ENCODE assay signal across 18 cellular contexts in genomic region chrX:45799576-45799975, GRCh38.
DNase-seq lines count a peak whose midpoint lies in the region; ATAC-seq, FAIRE-seq and TF ChIP-seq lines count a peak whose summit lies in the region.
"Had no signal": no experiment of that assay in that cellular context is flagged by ENCODE, and none has a peak within 500 bp of the region (broad histone marks: within the 10 kb centered on the region; RNA-seq: fewer than 3 reads in every experiment).

No MANE protein-coding gene starts in this region.

- DNase-seq in activated T-cell treated with anti-CD3 and anti-CD28 coated beads, Interleukin-2, amount 50 U/mL, for 4 hours, result no peak
- no peak for DNase-seq in activated T-cell treated with anti-CD3 and anti-CD28 coated beads, Interleukin-2, amount 50 U/mL, for 1 hour
- DNase-seq in IMR-90, result no peak
- no peak for DNase-seq in central memory CD8-positive, alpha-beta T cell (ENCODE audit: low spot score in 2 of 2)
- DNase-seq in small intestine, result peak; percentile 22
- DNase-seq in heart right ventricle, result no peak
- no peak for DNase-seq in cerebellum (ENCODE audit: low spot score)
- DNase-seq: activated naive CD4-positive, alpha-beta T cell; DMS53; effector memory CD4-positive, alpha-beta T cell; KG1; NCI-H1105; NCI-H2171 treated with DMSO at 0.1 percent for 48 hours; NK-92 treated with Interleukin-12 subunit alpha and Interleukin-12 subunit beta, amount 100 ng/mL, for 24 hours; posterior cingulate gyrus; Right ventricle myocardium superior; T1000 had no signal

- no peak for TF ChIP-seq CTCF in IMR-90 (conservative IDR thresholded peaks at IDR 0.05; ENCODE audit: low read depth, low read length)
- TF ChIP-seq CTCF in heart right ventricle (IDR thresholded peaks at IDR 0.05), result no peak

- H4K5ac ChIP-seq in IMR-90 (ENCODE audit: low read depth, low read length), result no peak overlapping the region

- no peaks in the 10 kb centered on the region for H3K27me3 Mint-ChIP-seq in activated T-cell treated with anti-CD3 and anti-CD28 coated beads, Interleukin-2, amount 50 U/mL, for 4 hours (ENCODE audit: low read depth)
- H3K27me3 Mint-ChIP-seq in central memory CD8-positive, alpha-beta T cell, result no peaks in the 10 kb centered on the region

- H3K23ac ChIP-seq in IMR-90 (ENCODE audit: low read depth, low read length), result no peak overlapping the region

- no peak overlapping the region for H3K56ac ChIP-seq in IMR-90 (ENCODE audit: extremely low read depth, insufficient read depth, low read length)

- H4K20me1 ChIP-seq in IMR-90 (ENCODE audit: insufficient read depth, low read length), result no peaks in the 10 kb centered on the region

- H3K27me3 ChIP-seq in IMR-90 (ENCODE audit: control insufficient read depth, insufficient read depth, low read length), result no peaks in the 10 kb centered on the region
- no peaks in the 10 kb centered on the region for H3K27me3 ChIP-seq in small intestine (ENCODE audit: control insufficient read depth in 2 of 2, insufficient read depth in 2 of 2, low read length in 2 of 2)
- H3K27me3 ChIP-seq in heart right ventricle, result peaks cover 0 to 85% (median 0%) of the 10 kb centered on the region in 7 donors

- TF ChIP-seq POLR2A in IMR-90 (IDR thresholded peaks at IDR 0.05; ENCODE audit: low read depth, low read length), result no peak

- no peaks in the 10 kb centered on the region; the same call in 1 of the 2 replicates for H3K36me3 ChIP-seq in IMR-90 (ENCODE audit: control insufficient read depth, insufficient read depth, low read length)
- no peaks in the 10 kb centered on the region for H3K36me3 ChIP-seq in small intestine (ENCODE audit: control insufficient read depth in 2 of 2, insufficient read depth in 2 of 2, low read length in 2 of 2)
- no peaks in the 10 kb centered on the region for H3K36me3 ChIP-seq in heart right ventricle

- intact Hi-C loops in IMR-90 (cut with micrococcal nuclease), result no loop called here
- intact Hi-C loops in heart right ventricle (cut with DNase I), result no loop called here

- no peak overlapping the region for H3K4me2 ChIP-seq in IMR-90 (ENCODE audit: low read depth, low read length)

- H2BK5ac ChIP-seq in IMR-90 (ENCODE audit: low read depth, low read length, poor library complexity, severe bottlenecking), result no peak overlapping the region

- H2AK5ac ChIP-seq in IMR-90 (ENCODE audit: low read depth, low read length), result peak overlapping the region; percentile 25; the same call in 1 of the 2 replicates

- peak overlapping the region; percentile 87 for H3K27ac Mint-ChIP-seq in central memory CD8-positive, alpha-beta T cell (ENCODE audit: low read depth)

- peaks cover 8% of the 10 kb centered on the region for H3K36me3 Mint-ChIP-seq in activated T-cell treated with anti-CD3 and anti-CD28 coated beads, Interleukin-2, amount 50 U/mL, for 4 hours (ENCODE audit: insufficient read depth)
- no peaks in the 10 kb centered on the region for H3K36me3 Mint-ChIP-seq in central memory CD8-positive, alpha-beta T cell (ENCODE audit: insufficient read depth)

- H2BK15ac ChIP-seq in IMR-90 (ENCODE audit: low read depth, low read length), result no peak overlapping the region

- peaks cover 4 to 28% of the 10 kb centered on the region in 2 experiments; a peak in 3 of 4 replicates for H3K79me1 ChIP-seq in IMR-90 (ENCODE audit: low read depth in 1 of 2, low read length in 2 of 2)

- in situ Hi-C loops in IMR-90 (cut with MboI; ENCODE audit: low sequenced_read_pairs), result no loop called here

- peaks cover 9% of the 10 kb centered on the region for H3K4me1 ChIP-seq in IMR-90 (ENCODE audit: control insufficient read depth, insufficient read depth, low read length)
- no peaks in the 10 kb centered on the region for H3K4me1 ChIP-seq in small intestine (ENCODE audit: control insufficient read depth in 2 of 2, insufficient read depth in 1 of 2, low read depth in 1 of 2, low read length in 1 of 2)
- H3K4me1 ChIP-seq in heart right ventricle, result peaks cover 0 to 30% (median 0%) of the 10 kb centered on the region in 9 donors

- no peak overlapping the region for H4K91ac ChIP-seq in IMR-90 (ENCODE audit: insufficient read depth, low read depth, low read length)

- POLR2A ChIA-PET in IMR-90 (lab: Charles Lee; ENCODE audit: unreplicated experiment), result no interaction called here

- no CpG with 5 or more reads among the region's 6 CpGs for WGBS in IMR-90 (ENCODE audit: extremely low coverage in 2 of 2, insufficient read length in 1 of 2), 2 experiments
- WGBS in small intestine, 3 donors, result 46 to 76% (median 56%) methylated on average over 6 of the region's 6 CpGs
- 91 to 94% methylated on average over 6 of the region's 6 CpGs for WGBS in heart right ventricle, 2 donors

- 0 out of 2 replicates have a peak overlapping the region, but pooled peaks have one; percentile 17 for H3K18ac ChIP-seq in IMR-90 (ENCODE audit: low read depth, low read length)

- H3K14ac ChIP-seq in IMR-90 (replicated peaks; ENCODE audit: low read depth, low read length), result peak overlapping the region; percentile 50; the same call in 1 of the 2 replicates

- no peak overlapping the region for H3K9ac ChIP-seq in IMR-90 (ENCODE audit: low read depth, low read length)

- BruUV-seq in IMR-90 (replicated peaks; lab: Mats Ljungman, UMichigan), result no TSS peak

- TF ChIP-seq RAD21 in IMR-90 (IDR thresholded peaks at IDR 0.05; ENCODE audit: low read length), result no peak

- ATAC-seq in activated T-cell treated with anti-CD3 and anti-CD28 coated beads, Interleukin-2, amount 50 U/mL, for 4 hours, result no peak
- ATAC-seq in IMR-90 (ENCODE audit: low read depth) (no peak), heart right ventricle (no peak), HG03442 (IDR thresholded peaks at IDR 0.05; ENCODE audit: unreplicated experiment) (no peak)
- no peak for ATAC-seq in central memory CD8-positive, alpha-beta T cell (replicated peaks; ENCODE audit: extremely low read depth, poor library complexity, severe bottlenecking)

- CTCF ChIA-PET in IMR-90 (lab: Yijun Ruan, JAX), result no interaction called here

- H2AFZ ChIP-seq in IMR-90 (replicated peaks; ENCODE audit: low read length, poor library complexity), result peak overlapping the region; percentile 17

- FAIRE-seq in small intestine (lab: Jason Lieb, UNC), result no peak

- peak overlapping the region; percentile 33 for H3K4me3 Mint-ChIP-seq in activated T-cell treated with anti-CD3 and anti-CD28 coated beads, Interleukin-2, amount 50 U/mL, for 4 hours
- H3K4me3 Mint-ChIP-seq in central memory CD8-positive, alpha-beta T cell, result peak overlapping the region; percentile 62

- H4K8ac ChIP-seq in IMR-90 (ENCODE audit: low read depth in 2 of 2, low read length in 2 of 2), result peak overlapping the region in 1 of 2 experiments; percentile 19; a peak in 1 of 4 replicates

- H3K9me3 ChIP-seq in IMR-90 (ENCODE audit: control insufficient read depth, insufficient read depth, low read length) (no peaks in the 10 kb centered on the region), small intestine (ENCODE audit: control insufficient read depth, low read depth) (no peaks in the 10 kb centered on the region), heart right ventricle (no peaks in the 10 kb centered on the region)

- H3K4ac ChIP-seq in IMR-90 (ENCODE audit: low read depth, low read length), result peak overlapping the region; percentile 15; the same call in 1 of the 2 replicates

- H3K9me1 ChIP-seq in IMR-90 (ENCODE audit: insufficient read depth, low read length), result peaks cover 4% of the 10 kb centered on the region

- H3K9me3 Mint-ChIP-seq in activated T-cell treated with anti-CD3 and anti-CD28 coated beads, Interleukin-2, amount 50 U/mL, for 4 hours, result no peaks in the 10 kb centered on the region
- H3K9me3 Mint-ChIP-seq in central memory CD8-positive, alpha-beta T cell, result no peaks in the 10 kb centered on the region

- peak overlapping the region; percentile 28; the same call in 1 of the 2 replicates for H2BK20ac ChIP-seq in IMR-90 (ENCODE audit: low read depth, low read length)

- peaks cover 65% of the 10 kb centered on the region for H3K4me1 Mint-ChIP-seq in activated T-cell treated with anti-CD3 and anti-CD28 coated beads, Interleukin-2, amount 50 U/mL, for 4 hours (ENCODE audit: low read depth)
- peaks cover 25% of the 10 kb centered on the region for H3K4me1 Mint-ChIP-seq in central memory CD8-positive, alpha-beta T cell

- dilution Hi-C loops in IMR-90 (cut with HindIII; ENCODE audit: low sequenced_read_pairs, unreplicated experiment), result no loop called here

- H3K27ac ChIP-seq in IMR-90 (ENCODE audit: insufficient read depth, low read length), result no peak overlapping the region
- no peak overlapping the region for H3K27ac ChIP-seq in small intestine (ENCODE audit: low read depth in 1 of 2, low read length in 1 of 2)
- no peak overlapping the region for H3K27ac ChIP-seq in heart right ventricle

- H2AK9ac ChIP-seq in IMR-90 (replicated peaks; ENCODE audit: low read depth, low read length, poor library complexity), result no peak overlapping the region

- no peak overlapping the region for H3K4me3 ChIP-seq in IMR-90 (ENCODE audit: insufficient read depth, low read depth, low read length)
- H3K4me3 ChIP-seq in small intestine (ENCODE audit: low read depth in 1 of 2, low read length in 2 of 2), result peak overlapping the region in 1 of 2 donors; percentile 2
- no peak overlapping the region for H3K4me3 ChIP-seq in heart right ventricle

- H2BK120ac ChIP-seq in IMR-90 (ENCODE audit: low read depth, low read length), result peak overlapping the region; percentile 37; the same call in 1 of the 2 replicates

TF ChIP-seq in IMR-90, 13 proteins besides CTCF, POLR2A, EP300 and RAD21:
- TF ChIP-seq MAFK (IDR thresholded peaks at IDR 0.05; ENCODE audit: low read depth, low read length), result no peak
- TF ChIP-seq, protein P1, sequence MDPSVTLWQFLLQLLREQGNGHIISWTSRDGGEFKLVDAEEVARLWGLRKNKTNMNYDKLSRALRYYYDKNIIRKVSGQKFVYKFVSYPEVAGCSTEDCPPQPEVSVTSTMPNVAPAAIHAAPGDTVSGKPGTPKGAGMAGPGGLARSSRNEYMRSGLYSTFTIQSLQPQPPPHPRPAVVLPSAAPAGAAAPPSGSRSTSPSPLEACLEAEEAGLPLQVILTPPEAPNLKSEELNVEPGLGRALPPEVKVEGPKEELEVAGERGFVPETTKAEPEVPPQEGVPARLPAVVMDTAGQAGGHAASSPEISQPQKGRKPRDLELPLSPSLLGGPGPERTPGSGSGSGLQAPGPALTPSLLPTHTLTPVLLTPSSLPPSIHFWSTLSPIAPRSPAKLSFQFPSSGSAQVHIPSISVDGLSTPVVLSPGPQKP (IDR thresholded peaks at IDR 0.05; ENCODE audit: borderline replicate concordance, low read depth, low read length), result no peak
- no peak for TF ChIP-seq FOS (IDR thresholded peaks at IDR 0.05; ENCODE audit: low read depth, low read length)
- TF ChIP-seq RCOR1 (IDR thresholded peaks at IDR 0.05; ENCODE audit: insufficient replicate concordance, low read length), result no peak
- TF ChIP-seq CEBPB (IDR thresholded peaks at IDR 0.05; ENCODE audit: low read depth, low read length), result no peak
